Comparison of ENCODE assay signal across 7 cellular contexts in the genomic region with DNA sequence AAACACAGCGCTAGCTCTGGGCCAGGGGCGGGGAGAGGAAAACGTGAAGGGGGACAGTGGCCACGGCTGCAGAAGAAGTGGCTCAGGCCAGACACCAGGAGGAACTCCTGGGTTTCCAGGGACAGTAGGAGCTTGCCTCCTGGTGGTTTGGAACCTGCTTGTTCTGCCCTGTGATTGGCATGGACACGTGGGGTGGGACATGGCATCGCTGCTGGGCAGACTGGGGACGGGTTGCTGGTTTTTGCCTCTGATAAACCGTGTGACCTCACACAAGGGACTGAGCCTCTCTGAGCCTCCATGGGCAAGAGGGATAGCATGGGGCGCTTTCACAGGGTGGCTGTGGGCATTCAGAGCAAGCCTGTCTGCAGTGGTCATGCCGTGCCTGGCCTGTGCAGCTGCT.
"Had no signal": no experiment of that assay in that cellular context is flagged by ENCODE, and none has a peak within 500 bp of the region (broad histone marks: within the 10 kb centered on the region; RNA-seq: fewer than 3 reads in every experiment).

No MANE protein-coding gene starts in this region.

- H3K27me3 ChIP-seq: thyroid gland had no signal

- H3K4me3 ChIP-seq: body of pancreas, coronary artery, esophagus muscularis mucosa, mucosa of descending colon, prostate gland, right atrium auricular region, thyroid gland had no signal

- H3K36me3 ChIP-seq: esophagus muscularis mucosa, prostate gland, right atrium auricular region, thyroid gland had no signal

- H3K27ac ChIP-seq: body of pancreas, coronary artery, esophagus muscularis mucosa, prostate gland, right atrium auricular region, thyroid gland had no signal

- H3K9me3 ChIP-seq: body of pancreas, esophagus muscularis mucosa, mucosa of descending colon, prostate gland, right atrium auricular region, thyroid gland had no signal

- H3K4me1 ChIP-seq: body of pancreas, right atrium auricular region, thyroid gland had no signal

- ATAC-seq: body of pancreas, mucosa of descending colon had no signal
